18 cellular contexts compared by ENCODE assay signal in genomic region chr20:60845146-60845545, GRCh38.
A peak's percentile ranks its signal among the peaks of the same experiment; 100 is the strongest.
DNase-seq lines count a peak whose midpoint lies in the region; ATAC-seq and TF ChIP-seq lines count a peak whose summit lies in the region.
"Had no signal": no experiment of that assay in that cellular context is flagged by ENCODE, and none has a peak within 500 bp of the region (broad histone marks: within the 10 kb centered on the region; RNA-seq: fewer than 3 reads in every experiment).

No MANE protein-coding gene starts in this region.

- H3K36me3 Mint-ChIP-seq in activated naive CD8-positive, alpha-beta T cell treated with anti-CD3 and anti-CD28 coated beads, Interleukin-2, amount 50 U/mL, for 24 hours (ENCODE audit: low read depth) = no peaks in the 10 kb centered on the region
- H3K36me3 Mint-ChIP-seq: CD8-positive, alpha-beta T cell had no signal

- H3K27me3 Mint-ChIP-seq in activated naive CD8-positive, alpha-beta T cell treated with anti-CD3 and anti-CD28 coated beads, Interleukin-2, amount 50 U/mL, for 24 hours = peaks cover 4% of the 10 kb centered on the region
- H3K27me3 Mint-ChIP-seq: B cell had no signal

- ATAC-seq in GM21737 (IDR thresholded peaks at IDR 0.05; ENCODE audit: unreplicated experiment) = no peak
- ATAC-seq in activated naive CD8-positive, alpha-beta T cell treated with anti-CD3 and anti-CD28 coated beads, Interleukin-2, amount 50 U/mL, for 24 hours = no peak
- ATAC-seq: A549; CD8-positive, alpha-beta T cell; GM12878 had no signal

- H3K9me3 ChIP-seq in MG63 = no peaks in the 10 kb centered on the region
- H3K9me3 ChIP-seq: A549, Caco-2 had no signal

- DNase-seq in Daoy (ENCODE audit: low read depth) = peak; percentile 15
- DNase-seq in MG63 = peak; percentile 8
- DNase-seq in fibroblast of mammary gland (ENCODE audit: low read depth) = peak; percentile 21
- no peak for DNase-seq in KBM-7
- DNase-seq in activated naive CD8-positive, alpha-beta T cell treated with anti-CD3 and anti-CD28 coated beads, Interleukin-2, amount 50 U/mL, for 24 hours = no peak
- DNase-seq: AML-193; Caco-2; Calu3; CD4-positive, alpha-beta T cell; CD8-positive, alpha-beta T cell; DMS79 treated with DMSO at 0.1 percent for 48 hours; EL; GDM1 had no signal

- H3K27ac Mint-ChIP-seq in activated naive CD8-positive, alpha-beta T cell treated with anti-CD3 and anti-CD28 coated beads, Interleukin-2, amount 50 U/mL, for 24 hours = no peak overlapping the region
- H3K27ac Mint-ChIP-seq: B cell; CD4-positive, alpha-beta T cell; CD8-positive, alpha-beta T cell had no signal

- H3K4me3 Mint-ChIP-seq in activated naive CD8-positive, alpha-beta T cell treated with anti-CD3 and anti-CD28 coated beads, Interleukin-2, amount 50 U/mL, for 24 hours = no peak overlapping the region
- H3K4me3 Mint-ChIP-seq: B cell; CD4-positive, alpha-beta T cell; CD8-positive, alpha-beta T cell had no signal

- no peak for TF ChIP-seq CTCF in fibroblast of mammary gland (conservative IDR thresholded peaks at IDR 0.05; ENCODE audit: control insufficient read depth, insufficient read depth, low read depth, low read length)

- H3K36me3 ChIP-seq in MG63 = no peaks in the 10 kb centered on the region

- H3K4me3 ChIP-seq in MG63 (no peak overlapping the region), fibroblast of mammary gland (ENCODE audit: control insufficient read depth, low read depth, low read length) (no peak overlapping the region)
- H3K4me3 ChIP-seq: A549; BLaER1 treated with 17β-estradiol and CSF1 and Interleukin-3, amounts not matched to agents 10 nM and 100 nM; GM12878 had no signal

- no peaks in the 10 kb centered on the region for H3K4me1 Mint-ChIP-seq in activated naive CD8-positive, alpha-beta T cell treated with anti-CD3 and anti-CD28 coated beads, Interleukin-2, amount 50 U/mL, for 24 hours
- H3K4me1 Mint-ChIP-seq: B cell had no signal

- in situ Hi-C loops in KBM-7 (cut with MboI; ENCODE audit: low pct_unique_long_range_greater_than_20kb, low sequenced_read_pairs) = no loop called here

- H3K9me3 Mint-ChIP-seq in activated naive CD8-positive, alpha-beta T cell treated with anti-CD3 and anti-CD28 coated beads, Interleukin-2, amount 50 U/mL, for 24 hours = peaks cover 4% of the 10 kb centered on the region
- H3K9me3 Mint-ChIP-seq: CD4-positive, alpha-beta T cell had no signal

- no peaks in the 10 kb centered on the region; the same call in 1 of the 2 replicates for H3K27me3 ChIP-seq in MG63
- H3K27me3 ChIP-seq: BLaER1 treated with 17β-estradiol and CSF1 and Interleukin-3, amounts not matched to agents 10 nM and 100 nM had no signal

Comparison
In these comparisons a context has a peak if more than half of its experiments do, and no peak if none do; other contexts are left out.
1. DNase-seq: peak in Daoy (single experiment), MG63 (single experiment) and fibroblast of mammary gland (single experiment); none in KBM-7 (single experiment) and activated naive CD8-positive, alpha-beta T cell treated with anti-CD3 and anti-CD28 coated beads, Interleukin-2, amount 50 U/mL, for 24 hours (single experiment).